In genomic region chr12:27998170-27999110, GRCh38 we compare ENCODE assay signal across 1 cellular context.
TF ChIP-seq lines count a peak whose summit lies in the region.

No MANE protein-coding gene starts in this region.

TF ChIP-seq in WTC11, 78 proteins besides CTCF, POLR2A, EP300 and RAD21 (continued from another document):
- no peak for TF ChIP-seq ZNF532 (CRISPR knock-in tag; IDR thresholded peaks at IDR 0.05; ENCODE audit: borderline replicate concordance)
- no peak for TF ChIP-seq E2F5 (CRISPR knock-in tag; IDR thresholded peaks at IDR 0.05)
- no peak for TF ChIP-seq ZNF138 (CRISPR knock-in tag; conservative IDR thresholded peaks at IDR 0.05)
- no peak for TF ChIP-seq NR1H2 (CRISPR knock-in tag; IDR thresholded peaks at IDR 0.05)
- no peak for TF ChIP-seq SMAD4 (CRISPR knock-in tag; IDR thresholded peaks at IDR 0.05)
- TF ChIP-seq PRRX2 (CRISPR knock-in tag; IDR thresholded peaks at IDR 0.05): no peak
- no peak for TF ChIP-seq GABPB1 (CRISPR knock-in tag; IDR thresholded peaks at IDR 0.05)
- no peak for TF ChIP-seq CDX4 (CRISPR knock-in tag; IDR thresholded peaks at IDR 0.05; ENCODE audit: borderline replicate concordance)
- TF ChIP-seq ARID4B (CRISPR knock-in tag; IDR thresholded peaks at IDR 0.05; ENCODE audit: borderline replicate concordance): no peak
- TF ChIP-seq NR2C2 (CRISPR knock-in tag; IDR thresholded peaks at IDR 0.05): no peak
- no peak for TF ChIP-seq NFYB (CRISPR knock-in tag; conservative IDR thresholded peaks at IDR 0.05; ENCODE audit: low read depth)
- no peak for TF ChIP-seq ATF2 (CRISPR knock-in tag; IDR thresholded peaks at IDR 0.05; ENCODE audit: borderline replicate concordance, low read depth)
- no peak for TF ChIP-seq TEAD4 (CRISPR knock-in tag; IDR thresholded peaks at IDR 0.05)
- no peak for TF ChIP-seq USF1 (CRISPR knock-in tag; IDR thresholded peaks at IDR 0.05)
- TF ChIP-seq E2F4 (CRISPR knock-in tag; IDR thresholded peaks at IDR 0.05; ENCODE audit: borderline replicate concordance, low read depth): no peak
- TF ChIP-seq FOXK1 (CRISPR knock-in tag; IDR thresholded peaks at IDR 0.05): no peak
- no peak for TF ChIP-seq HMGXB4 (CRISPR knock-in tag; IDR thresholded peaks at IDR 0.05)
- no peak for TF ChIP-seq FOXP1 (CRISPR knock-in tag; IDR thresholded peaks at IDR 0.05; ENCODE audit: borderline replicate concordance)
